8 cellular contexts compared by ENCODE assay signal in genomic region chr10:47384148-47384921, GRCh38. TPM values are rescaled to one million over a fixed set of nuclear protein-coding genes. Genes with fewer than 3 reads are reported as not detected.
DNase-seq lines count a peak whose midpoint lies in the region; ATAC-seq and TF ChIP-seq lines count a peak whose summit lies in the region.

A gene with protein sequence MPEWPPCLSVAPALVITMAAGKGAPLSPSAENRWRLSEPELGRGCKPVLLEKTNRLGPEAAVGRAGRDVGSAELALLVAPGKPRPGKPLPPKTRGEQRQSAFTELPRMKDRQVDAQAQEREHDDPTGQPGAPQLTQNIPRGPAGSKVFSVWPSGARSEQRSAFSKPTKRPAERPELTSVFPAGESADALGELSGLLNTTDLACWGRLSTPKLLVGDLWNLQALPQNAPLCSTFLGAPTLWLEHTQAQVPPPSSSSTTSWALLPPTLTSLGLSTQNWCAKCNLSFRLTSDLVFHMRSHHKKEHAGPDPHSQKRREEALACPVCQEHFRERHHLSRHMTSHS (minus strand): TSS chr10:47384293. CDS start chr10:47368829, 15,464 bp downstream.

- H3K4me3 ChIP-seq in foreskin fibroblast (ENCODE audit: low read depth in 1 of 2, low read length in 2 of 2): peak within 1 kb of the TSS; percentile 65 to 85

- no peaks in the 10 kb centered on the region for H3K36me3 Mint-ChIP-seq in neural crest cell (ENCODE audit: low read depth)
- no peaks in the 10 kb centered on the region for H3K36me3 Mint-ChIP-seq in stimulated activated naive CD8-positive, alpha-beta T cell treated with anti-CD3 and anti-CD28 coated beads, Interleukin-15, Interleukin-2, amounts not matched to agents 100 ng/mL and 50 ng/mL, for 24 hours (ENCODE audit: low read depth)

- H3K27ac Mint-ChIP-seq in neural crest cell (ENCODE audit: unreplicated experiment): no peak within 1 kb of the TSS
- H3K27ac Mint-ChIP-seq in stimulated activated naive CD8-positive, alpha-beta T cell treated with anti-CD3 and anti-CD28 coated beads, Interleukin-15, Interleukin-2, amounts not matched to agents 100 ng/mL and 50 ng/mL, for 24 hours: peak within 1 kb of the TSS; percentile 76

- peak; percentile 83 for ATAC-seq in GM21786 (IDR thresholded peaks at IDR 0.05; ENCODE audit: unreplicated experiment)

- H3K4me1 Mint-ChIP-seq in neural crest cell: peaks cover 30% of the 10 kb centered on the region
- peaks cover 12% of the 10 kb centered on the region for H3K4me1 Mint-ChIP-seq in stimulated activated naive CD8-positive, alpha-beta T cell treated with anti-CD3 and anti-CD28 coated beads, Interleukin-15, Interleukin-2, amounts not matched to agents 100 ng/mL and 50 ng/mL, for 24 hours (ENCODE audit: low read depth)

- peak within 1 kb of the TSS; percentile 90 for H3K4me3 Mint-ChIP-seq in neural crest cell
- H3K4me3 Mint-ChIP-seq in stimulated activated naive CD8-positive, alpha-beta T cell treated with anti-CD3 and anti-CD28 coated beads, Interleukin-15, Interleukin-2, amounts not matched to agents 100 ng/mL and 50 ng/mL, for 24 hours: peak within 1 kb of the TSS; percentile 85

- DNase-seq in DMS153 treated with DMSO at 0.1 percent for 48 hours (lab: John Stamatoyannopoulos, UW; ENCODE audit: unreplicated experiment): peak; percentile 77
- peak; percentile 48 for DNase-seq in KG1 (lab: John Stamatoyannopoulos, UW)
- DNase-seq in SHP77 treated with DMSO at 0.1 percent for 48 hours (lab: John Stamatoyannopoulos, UW): peak; percentile 15
- DNase-seq in activated gamma-delta T cell treated with Interleukin-2 at 50 U/mL for 16 hours: peak; percentile 62
- DNase-seq in foreskin fibroblast: peak; percentile 70 to 91
- DNase-seq in neural crest cell (ENCODE audit: low read depth, low spot score): peak; percentile 71

- no peaks in the 10 kb centered on the region for H3K9me3 Mint-ChIP-seq in neural crest cell
- H3K9me3 Mint-ChIP-seq in stimulated activated naive CD8-positive, alpha-beta T cell treated with anti-CD3 and anti-CD28 coated beads, Interleukin-15, Interleukin-2, amounts not matched to agents 100 ng/mL and 50 ng/mL, for 24 hours: peaks cover 10% of the 10 kb centered on the region

- H3K27me3 Mint-ChIP-seq in neural crest cell (ENCODE audit: low read depth): peaks cover 62% of the 10 kb centered on the region
- H3K27me3 Mint-ChIP-seq in stimulated activated naive CD8-positive, alpha-beta T cell treated with anti-CD3 and anti-CD28 coated beads, Interleukin-15, Interleukin-2, amounts not matched to agents 100 ng/mL and 50 ng/mL, for 24 hours: peaks cover 59% of the 10 kb centered on the region

- TF ChIP-seq CTCF in foreskin fibroblast (IDR thresholded peaks at IDR 0.05; ENCODE audit: low read depth, low read length): no peak
- TF ChIP-seq CTCF in neural crest cell (conservative IDR thresholded peaks at IDR 0.05): no peak

RNA-seq across cellular contexts. Expression of the gene that starts here (rescaled TPM):
- total RNA-seq in neural crest cell: 2.9 and 3.2 TPM in 2 replicates

Comparison
In these comparisons a context has a peak if more than half of its experiments do, and no peak if none do; other contexts are left out.
1. Peak in every context shown above with its lines: DNase-seq, ATAC-seq and H3K4me3 ChIP-seq.
2. DNase-seq: peak in every context shown above with its lines; median percentile 80 in foreskin fibroblast; 77 in DMS153 treated with DMSO at 0.1 percent for 48 hours; 71 in neural crest cell; 62 in activated gamma-delta T cell treated with Interleukin-2 at 50 U/mL for 16 hours; 48 in KG1; 15 in SHP77 treated with DMSO at 0.1 percent for 48 hours.